ENCODE assay signal across 1 cellular context in genomic region chr19:7919681-7920519, GRCh38.
TF ChIP-seq lines count a peak whose summit lies in the region.

TSS of gene SNAPC2 (plus strand) at chr19:7920338. CDS start at chr19:7920367, 29 bp downstream.

TF ChIP-seq in HepG2, 621 proteins besides CTCF, POLR2A, EP300 and RAD21 (continued from another document and continues in another):
- no peak for TF ChIP-seq BCLAF1 (IDR thresholded peaks at IDR 0.05)
- TF ChIP-seq ZNF891 (CRISPR knock-in tag; IDR thresholded peaks at IDR 0.05): peak; percentile 74; the same call in 1 of the 2 replicates
- TF ChIP-seq ZNF670 (CRISPR knock-in tag; IDR thresholded peaks at IDR 0.05; ENCODE audit: borderline replicate concordance): peak; percentile 69; the same call in 1 of the 2 replicates
- TF ChIP-seq NCOA1 (CRISPR knock-in tag; IDR thresholded peaks at IDR 0.05): no peak
- TF ChIP-seq ZNF138 (CRISPR knock-in tag; IDR thresholded peaks at IDR 0.05; ENCODE audit: low read depth): no peak
- peak; percentile 88 for TF ChIP-seq NR2C2 (CRISPR knock-in tag; IDR thresholded peaks at IDR 0.05; ENCODE audit: borderline replicate concordance)
- TF ChIP-seq ZFP41 (CRISPR knock-in tag; IDR thresholded peaks at IDR 0.05; ENCODE audit: borderline replicate concordance): no peak
- peak; percentile 62 for TF ChIP-seq ZMYM4 (CRISPR knock-in tag; IDR thresholded peaks at IDR 0.05)
- no peak; the same call in 1 of the 2 replicates for TF ChIP-seq TFAP4 (IDR thresholded peaks at IDR 0.05; ENCODE audit: borderline replicate concordance, low read depth)
- no peak for TF ChIP-seq NFE2L2 (IDR thresholded peaks at IDR 0.05; ENCODE audit: low read length)
- TF ChIP-seq, protein P1, sequence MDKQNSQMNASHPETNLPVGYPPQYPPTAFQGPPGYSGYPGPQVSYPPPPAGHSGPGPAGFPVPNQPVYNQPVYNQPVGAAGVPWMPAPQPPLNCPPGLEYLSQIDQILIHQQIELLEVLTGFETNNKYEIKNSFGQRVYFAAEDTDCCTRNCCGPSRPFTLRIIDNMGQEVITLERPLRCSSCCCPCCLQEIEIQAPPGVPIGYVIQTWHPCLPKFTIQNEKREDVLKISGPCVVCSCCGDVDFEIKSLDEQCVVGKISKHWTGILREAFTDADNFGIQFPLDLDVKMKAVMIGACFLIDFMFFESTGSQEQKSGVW (CRISPR knock-in tag; IDR thresholded peaks at IDR 0.05; ENCODE audit: borderline replicate concordance): no peak
- 0 out of 2 replicates have a peak, but pooled peaks have one; percentile 32 for TF ChIP-seq ZNF563 (CRISPR knock-in tag; IDR thresholded peaks at IDR 0.05)
- peak; percentile 46; the same call in 1 of the 2 replicates for TF ChIP-seq BRCA1 (CRISPR knock-in tag; IDR thresholded peaks at IDR 0.05)
- TF ChIP-seq KLF13 (CRISPR knock-in tag; IDR thresholded peaks at IDR 0.05): 0 out of 2 replicates have a peak, but pooled peaks have one; percentile 47
- no peak; the same call in 1 of the 2 replicates for TF ChIP-seq FOXO1 (CRISPR knock-in tag; IDR thresholded peaks at IDR 0.05)
- TF ChIP-seq ARID2 (CRISPR knock-in tag; IDR thresholded peaks at IDR 0.05; ENCODE audit: borderline replicate concordance): no peak
- no peak for TF ChIP-seq KDM4B (CRISPR knock-in tag; IDR thresholded peaks at IDR 0.05)
- TF ChIP-seq CCAR2 (optimal IDR thresholded peaks at IDR 0.05; ENCODE audit: low read depth, low read length): no peak
- TF ChIP-seq HIC2 (CRISPR knock-in tag; IDR thresholded peaks at IDR 0.05; ENCODE audit: low read depth): no peak
- peak; percentile 59 for TF ChIP-seq TBX2 (CRISPR knock-in tag; IDR thresholded peaks at IDR 0.05; ENCODE audit: borderline replicate concordance)
- TF ChIP-seq ZNF546 (CRISPR knock-in tag; conservative IDR thresholded peaks at IDR 0.05): no peak; the same call in 1 of the 2 replicates
- no peak for TF ChIP-seq FOXJ3 (CRISPR knock-in tag; IDR thresholded peaks at IDR 0.05; ENCODE audit: borderline replicate concordance)
- TF ChIP-seq PATZ1 (CRISPR knock-in tag; IDR thresholded peaks at IDR 0.05): peak; percentile 59
- TF ChIP-seq KDM1A (CRISPR knock-in tag; IDR thresholded peaks at IDR 0.05): no peak
- TF ChIP-seq PPARG (CRISPR knock-in tag; conservative IDR thresholded peaks at IDR 0.05): 0 out of 2 replicates have a peak, but pooled peaks have one; percentile 39
- no peak for TF ChIP-seq HNRNPK (IDR thresholded peaks at IDR 0.05; ENCODE audit: low read depth, low read length, poor library complexity, severe bottlenecking)
- TF ChIP-seq POLR2AphosphoS2 (IDR thresholded peaks at IDR 0.05; ENCODE audit: low read depth, low read length): no peak; the same call in 1 of the 2 replicates
- TF ChIP-seq, protein P2, sequence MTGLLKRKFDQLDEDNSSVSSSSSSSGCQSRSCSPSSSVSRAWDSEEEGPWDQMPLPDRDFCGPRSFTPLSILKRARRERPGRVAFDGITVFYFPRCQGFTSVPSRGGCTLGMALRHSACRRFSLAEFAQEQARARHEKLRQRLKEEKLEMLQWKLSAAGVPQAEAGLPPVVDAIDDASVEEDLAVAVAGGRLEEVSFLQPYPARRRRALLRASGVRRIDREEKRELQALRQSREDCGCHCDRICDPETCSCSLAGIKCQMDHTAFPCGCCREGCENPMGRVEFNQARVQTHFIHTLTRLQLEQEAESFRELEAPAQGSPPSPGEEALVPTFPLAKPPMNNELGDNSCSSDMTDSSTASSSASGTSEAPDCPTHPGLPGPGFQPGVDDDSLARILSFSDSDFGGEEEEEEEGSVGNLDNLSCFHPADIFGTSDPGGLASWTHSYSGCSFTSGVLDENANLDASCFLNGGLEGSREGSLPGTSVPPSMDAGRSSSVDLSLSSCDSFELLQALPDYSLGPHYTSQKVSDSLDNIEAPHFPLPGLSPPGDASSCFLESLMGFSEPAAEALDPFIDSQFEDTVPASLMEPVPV (CRISPR knock-in tag; IDR thresholded peaks at IDR 0.05): no peak
- TF ChIP-seq, protein P3, sequence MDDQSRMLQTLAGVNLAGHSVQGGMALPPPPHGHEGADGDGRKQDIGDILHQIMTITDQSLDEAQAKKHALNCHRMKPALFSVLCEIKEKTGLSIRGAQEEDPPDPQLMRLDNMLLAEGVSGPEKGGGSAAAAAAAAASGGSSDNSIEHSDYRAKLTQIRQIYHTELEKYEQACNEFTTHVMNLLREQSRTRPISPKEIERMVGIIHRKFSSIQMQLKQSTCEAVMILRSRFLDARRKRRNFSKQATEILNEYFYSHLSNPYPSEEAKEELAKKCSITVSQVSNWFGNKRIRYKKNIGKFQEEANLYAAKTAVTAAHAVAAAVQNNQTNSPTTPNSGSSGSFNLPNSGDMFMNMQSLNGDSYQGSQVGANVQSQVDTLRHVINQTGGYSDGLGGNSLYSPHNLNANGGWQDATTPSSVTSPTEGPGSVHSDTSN (CRISPR knock-in tag; IDR thresholded peaks at IDR 0.05; ENCODE audit: borderline replicate concordance): no peak
- TF ChIP-seq NONO (IDR thresholded peaks at IDR 0.05): no peak
- peak; percentile 88 for TF ChIP-seq NONO (CRISPR knock-in tag; conservative IDR thresholded peaks at IDR 0.05)
- peak; percentile 81; the same call in 1 of the 2 replicates for TF ChIP-seq KAT8 (CRISPR knock-in tag; IDR thresholded peaks at IDR 0.05)
- TF ChIP-seq MEIS2 (CRISPR knock-in tag; IDR thresholded peaks at IDR 0.05): no peak; the same call in 1 of the 2 replicates
- no peak for TF ChIP-seq BATF2 (CRISPR knock-in tag; IDR thresholded peaks at IDR 0.05)
- TF ChIP-seq ZBTB40 (IDR thresholded peaks at IDR 0.05): no peak
- no peak; the same call in none of the 2 replicates for TF ChIP-seq ZBTB40 (CRISPR knock-in tag; IDR thresholded peaks at IDR 0.05)
- no peak for TF ChIP-seq ZNF496 (CRISPR knock-in tag; IDR thresholded peaks at IDR 0.05; ENCODE audit: insufficient replicate concordance)
- TF ChIP-seq PHB2 (IDR thresholded peaks at IDR 0.05; ENCODE audit: partially characterized antibody): no peak
- TF ChIP-seq SP2 (CRISPR knock-in tag; IDR thresholded peaks at IDR 0.05): no peak; the same call in 1 of the 2 replicates
